In genomic region chr15:90989040-90989768, GRCh38 we compare ENCODE assay signal across 2 cellular contexts.
TF ChIP-seq lines count a peak whose summit lies in the region.

No MANE protein-coding gene starts in this region.

TF ChIP-seq in A549, 52 proteins besides CTCF, POLR2A, EP300 and RAD21:
- TF ChIP-seq ZFP36 (IDR thresholded peaks at IDR 0.05; ENCODE audit: borderline replicate concordance, partially characterized antibody) (no peak), HDAC2 (IDR thresholded peaks at IDR 0.05) (no peak), ESRRA (IDR thresholded peaks at IDR 0.05; ENCODE audit: borderline replicate concordance, low read length) (no peak), CEBPB (IDR thresholded peaks at IDR 0.05) (no peak), HES2 (IDR thresholded peaks at IDR 0.05) (no peak), RARB (CRISPR knock-in tag; IDR thresholded peaks at IDR 0.05) (no peak), ZSCAN20 (CRISPR knock-in tag; IDR thresholded peaks at IDR 0.05) (no peak), ZC3H11A (IDR thresholded peaks at IDR 0.05) (no peak), MAX (IDR thresholded peaks at IDR 0.05) (no peak), TFCP2L1 (CRISPR knock-in tag; IDR thresholded peaks at IDR 0.05) (no peak), NFE2L2 (conservative IDR thresholded peaks at IDR 0.05; ENCODE audit: low read length) (no peak), HEYL (CRISPR knock-in tag; IDR thresholded peaks at IDR 0.05) (no peak), FOSB (CRISPR knock-in tag; IDR thresholded peaks at IDR 0.05) (no peak), USF2 (IDR thresholded peaks at IDR 0.05) (no peak), RNF2 (IDR thresholded peaks at IDR 0.05; ENCODE audit: borderline replicate concordance, low read depth) (no peak), CBX8 (IDR thresholded peaks at IDR 0.05) (no peak), ATOH8 (CRISPR knock-in tag; IDR thresholded peaks at IDR 0.05; ENCODE audit: low read depth) (no peak), PHF8 (IDR thresholded peaks at IDR 0.05; ENCODE audit: borderline replicate concordance, low read depth) (no peak)

TF ChIP-seq in K562, 482 proteins besides CTCF, POLR2A, EP300 and RAD21:
- TF ChIP-seq ZBTB34 (CRISPR knock-in tag; IDR thresholded peaks at IDR 0.05) (no peak), CREB1 (IDR thresholded peaks at IDR 0.05) (no peak), CREB1 (CRISPR knock-in tag; IDR thresholded peaks at IDR 0.05) (no peak), C11orf30 (IDR thresholded peaks at IDR 0.05; ENCODE audit: low read depth) (peak; percentile 74), ARID3B (CRISPR knock-in tag; IDR thresholded peaks at IDR 0.05; ENCODE audit: borderline replicate concordance) (no peak), ZNF518B (CRISPR knock-in tag; IDR thresholded peaks at IDR 0.05) (no peak), MAFG (tag; conservative IDR thresholded peaks at IDR 0.05) (peak; percentile 44; the same call in 1 of the 2 replicates), AFF4 (CRISPR knock-in tag; IDR thresholded peaks at IDR 0.05) (no peak), ZNF124 (CRISPR knock-in tag; IDR thresholded peaks at IDR 0.05) (no peak), ZNF316 (IDR thresholded peaks at IDR 0.05) (peak; percentile 84), ZFX (CRISPR knock-in tag; IDR thresholded peaks at IDR 0.05) (0 out of 2 replicates have a peak, but pooled peaks have one; percentile 14)
